ENCODE assay signal across 10 cellular contexts in genomic region chr1:1270813-1271212, GRCh38. TPM values are rescaled to one million over a fixed set of nuclear protein-coding genes. Genes with fewer than 3 reads are reported as not detected.
DNase-seq lines count a peak whose midpoint lies in the region; ATAC-seq lines count a peak whose summit lies in the region.
"Had no signal": no experiment of that assay in that cellular context is flagged by ENCODE, and none has a peak within 500 bp of the region (broad histone marks: within the 10 kb centered on the region; RNA-seq: fewer than 3 reads in every experiment).

No MANE protein-coding gene starts in this region.

- CTCF ChIA-PET in activated CD4-positive, alpha-beta memory T cell treated with anti-CD3 and anti-CD28 coated beads, Interleukin-2, amount 10 ng/mL, durations not matched to agents 7 days and 5 days (lab: Charles Lee) = interaction anchor here (1.3 to 1.4 kb wide), 2 partner anchors 19 to 149 kb away, joined by 3 to 4 read pairs; no protein-coding TSS in a partner anchor

- H3K4me1 Mint-ChIP-seq in activated T-cell treated with anti-CD3 and anti-CD28 coated beads, Interleukin-2, amount 50 U/mL, for 72 hours (ENCODE audit: low read depth) = peaks cover 46% of the 10 kb centered on the region
- H3K4me1 Mint-ChIP-seq in activated CD4-positive, alpha-beta memory T cell treated with anti-CD3 and anti-CD28 coated beads, Interleukin-2, amount 10 ng/mL, durations not matched to agents 7 days and 5 days = peaks cover 39% of the 10 kb centered on the region
- peaks cover 41 to 46% of the 10 kb centered on the region in 2 donors for H3K4me1 Mint-ChIP-seq in immature natural killer cell
- peaks cover 39% of the 10 kb centered on the region for H3K4me1 Mint-ChIP-seq in stimulated activated effector memory CD8-positive, alpha-beta T cell treated with anti-CD3 and anti-CD28 coated beads, Interleukin-12 subunit alpha, Interleukin-12 subunit beta, amount 100 ng/mL, for 72 hours

- H3K4me3 Mint-ChIP-seq in activated T-cell treated with anti-CD3 and anti-CD28 coated beads, Interleukin-2, amount 50 U/mL, for 72 hours = peak overlapping the region; percentile 68 to 88
- H3K4me3 Mint-ChIP-seq in activated CD4-positive, alpha-beta memory T cell treated with anti-CD3 and anti-CD28 coated beads, Interleukin-2, amount 10 ng/mL, durations not matched to agents 7 days and 5 days = peak overlapping the region; percentile 60
- peak overlapping the region in 4 of 5 donors; percentile 49 to 90 (median 80) for H3K4me3 Mint-ChIP-seq in immature natural killer cell
- H3K4me3 Mint-ChIP-seq in stimulated activated effector memory CD8-positive, alpha-beta T cell treated with anti-CD3 and anti-CD28 coated beads, Interleukin-12 subunit alpha, Interleukin-12 subunit beta, amount 100 ng/mL, for 72 hours = peak overlapping the region; percentile 81

- no peaks in the 10 kb centered on the region for H3K9me3 Mint-ChIP-seq in activated T-cell treated with anti-CD3 and anti-CD28 coated beads, Interleukin-2, amount 50 U/mL, for 72 hours
- no peaks in the 10 kb centered on the region for H3K9me3 Mint-ChIP-seq in activated CD4-positive, alpha-beta memory T cell treated with anti-CD3 and anti-CD28 coated beads, Interleukin-2, amount 10 ng/mL, durations not matched to agents 7 days and 5 days
- H3K9me3 Mint-ChIP-seq in immature natural killer cell = no peaks in the 10 kb centered on the region
- no peaks in the 10 kb centered on the region for H3K9me3 Mint-ChIP-seq in stimulated activated effector memory CD8-positive, alpha-beta T cell treated with anti-CD3 and anti-CD28 coated beads, Interleukin-12 subunit alpha, Interleukin-12 subunit beta, amount 100 ng/mL, for 72 hours

- no peaks in the 10 kb centered on the region for H3K27me3 Mint-ChIP-seq in activated T-cell treated with anti-CD3 and anti-CD28 coated beads, Interleukin-2, amount 50 U/mL, for 72 hours (ENCODE audit: low read depth)
- no peaks in the 10 kb centered on the region for H3K27me3 Mint-ChIP-seq in activated CD4-positive, alpha-beta memory T cell treated with anti-CD3 and anti-CD28 coated beads, Interleukin-2, amount 10 ng/mL, durations not matched to agents 7 days and 5 days
- H3K27me3 Mint-ChIP-seq in immature natural killer cell (ENCODE audit: low read depth in 3 of 3) = peaks cover 3 to 4% (median 4%) of the 10 kb centered on the region in 3 donors

- H3K36me3 Mint-ChIP-seq in activated T-cell treated with anti-CD3 and anti-CD28 coated beads, Interleukin-2, amount 50 U/mL, for 72 hours (ENCODE audit: insufficient read depth in 2 of 2) = peaks cover 1 to 15% of the 10 kb centered on the region in 2 donors
- peaks cover 44% of the 10 kb centered on the region for H3K36me3 Mint-ChIP-seq in activated CD4-positive, alpha-beta memory T cell treated with anti-CD3 and anti-CD28 coated beads, Interleukin-2, amount 10 ng/mL, durations not matched to agents 7 days and 5 days (ENCODE audit: low read depth)
- peaks cover 0 to 7% (median 0%) of the 10 kb centered on the region in 3 donors for H3K36me3 Mint-ChIP-seq in immature natural killer cell
- H3K36me3 Mint-ChIP-seq in stimulated activated effector memory CD8-positive, alpha-beta T cell treated with anti-CD3 and anti-CD28 coated beads, Interleukin-12 subunit alpha, Interleukin-12 subunit beta, amount 100 ng/mL, for 72 hours = peaks cover 66% of the 10 kb centered on the region

- POLR2A ChIA-PET in activated CD4-positive, alpha-beta memory T cell treated with anti-CD3 and anti-CD28 coated beads, Interleukin-2, amount 10 ng/mL, durations not matched to agents 7 days and 5 days (lab: Charles Lee) = interaction anchor here (1.2 to 2.0 kb wide), 2 partner anchors 40 to 104 kb away, joined by 4 to 5 read pairs; partner anchors contain the start of gene AURKAIP1

- DNase-seq in activated T-cell treated with anti-CD3 and anti-CD28 coated beads, Interleukin-2, amount 50 U/mL, for 72 hours = no peak
- DNase-seq in activated T-cell treated with anti-CD3 and anti-CD28 coated beads, Interleukin-2, amount 50 U/mL, for 48 hours = no peak
- no peak for DNase-seq in activated CD4-positive, alpha-beta memory T cell treated with anti-CD3 and anti-CD28 coated beads, Interleukin-2, amount 10 ng/mL, durations not matched to agents 7 days and 5 days
- DNase-seq in immature natural killer cell (no peak), NCI-H510A treated with DMSO at 0.1 percent for 48 hours (lab: John Stamatoyannopoulos, UW) (no peak)
- DNase-seq in stimulated activated effector memory CD8-positive, alpha-beta T cell treated with anti-CD3 and anti-CD28 coated beads, Interleukin-12 subunit alpha, Interleukin-12 subunit beta, amount 100 ng/mL, for 72 hours (ENCODE audit: low spot score in 2 of 2) = no peak
- no peak for DNase-seq in central memory CD4-positive, alpha-beta T cell
- no peak for DNase-seq in stimulated activated CD4-positive, alpha-beta T cell treated with anti-CD3 and anti-CD28 coated beads, Interleukin-2, amount 100 ng/mL, for 48 hours
- DNase-seq: anterior cingulate cortex, T-helper 9 cell had no signal

- peak overlapping the region; percentile 90 for H3K27ac Mint-ChIP-seq in activated T-cell treated with anti-CD3 and anti-CD28 coated beads, Interleukin-2, amount 50 U/mL, for 72 hours
- H3K27ac Mint-ChIP-seq in activated CD4-positive, alpha-beta memory T cell treated with anti-CD3 and anti-CD28 coated beads, Interleukin-2, amount 10 ng/mL, durations not matched to agents 7 days and 5 days = peak overlapping the region; percentile 43
- H3K27ac Mint-ChIP-seq in immature natural killer cell = peak overlapping the region; percentile 51 to 85 (median 61)
- H3K27ac Mint-ChIP-seq in stimulated activated effector memory CD8-positive, alpha-beta T cell treated with anti-CD3 and anti-CD28 coated beads, Interleukin-12 subunit alpha, Interleukin-12 subunit beta, amount 100 ng/mL, for 72 hours = peak overlapping the region; percentile 75

- no peak for ATAC-seq in activated T-cell treated with anti-CD3 and anti-CD28 coated beads, Interleukin-2, amount 50 U/mL, for 72 hours (replicated peaks in 1 of 2)
- no peak for ATAC-seq in stimulated activated effector memory CD8-positive, alpha-beta T cell treated with anti-CD3 and anti-CD28 coated beads, Interleukin-12 subunit alpha, Interleukin-12 subunit beta, amount 100 ng/mL, for 72 hours

RNA-seq across cellular contexts. Expression of gene UBE2J2, which starts 2.8 kb away (rescaled TPM):
- 10 to 100 TPM; 63.5 to 77.8 TPM for total RNA-seq in activated T-cell treated with anti-CD3 and anti-CD28 coated beads, Interleukin-2, amount 50 U/mL, for 72 hours
- 10 to 100 TPM; 62.4 to 63.5 TPM for total RNA-seq in activated CD4-positive, alpha-beta memory T cell treated with anti-CD3 and anti-CD28 coated beads, Interleukin-2, amount 10 ng/mL, durations not matched to agents 7 days and 5 days
- polyA plus RNA-seq in immature natural killer cell = 100 to 1,000 TPM in 1 of 3 donors, 10 to 100 TPM in 2; 77.8 to 105 (median 83.9) TPM

RNA-seq across cellular contexts. Expression of gene SCNN1D, which starts 9.4 kb away (rescaled TPM):
- 10 to 100 TPM in 1 of 2 donors, 1 to 10 TPM in 1; 5.6 to 13.0 TPM for total RNA-seq in activated T-cell treated with anti-CD3 and anti-CD28 coated beads, Interleukin-2, amount 50 U/mL, for 72 hours
- 1 to 10 TPM; 3.9 to 4.4 TPM for total RNA-seq in activated CD4-positive, alpha-beta memory T cell treated with anti-CD3 and anti-CD28 coated beads, Interleukin-2, amount 10 ng/mL, durations not matched to agents 7 days and 5 days
- polyA plus RNA-seq in immature natural killer cell = not detected

RNA-seq across cellular contexts. Expression of gene C1QTNF12, which starts 24.3 kb away (rescaled TPM):
- 10 to 100 TPM in 1 of 2 donors, 1 to 10 TPM in 1; 8.1 to 14.2 TPM for total RNA-seq in activated T-cell treated with anti-CD3 and anti-CD28 coated beads, Interleukin-2, amount 50 U/mL, for 72 hours
- total RNA-seq in activated CD4-positive, alpha-beta memory T cell treated with anti-CD3 and anti-CD28 coated beads, Interleukin-2, amount 10 ng/mL, durations not matched to agents 7 days and 5 days = 1 to 10 TPM; 2.0 to 4.2 TPM
- polyA plus RNA-seq in immature natural killer cell = not detected

RNA-seq across cellular contexts. Expression of gene ACAP3, which starts 36.9 kb away (rescaled TPM):
- 10 to 100 TPM; 28.6 to 37.9 TPM for total RNA-seq in activated T-cell treated with anti-CD3 and anti-CD28 coated beads, Interleukin-2, amount 50 U/mL, for 72 hours
- 10 to 100 TPM; 64.4 to 72.3 TPM for total RNA-seq in activated CD4-positive, alpha-beta memory T cell treated with anti-CD3 and anti-CD28 coated beads, Interleukin-2, amount 10 ng/mL, durations not matched to agents 7 days and 5 days
- 1 to 10 TPM; 1.4 to 7.0 (median 4.6) TPM for polyA plus RNA-seq in immature natural killer cell

RNA-seq across cellular contexts. Expression of gene PUSL1, which starts 37.6 kb away (rescaled TPM):
- 10 to 100 TPM; 11.0 to 11.9 TPM for total RNA-seq in activated T-cell treated with anti-CD3 and anti-CD28 coated beads, Interleukin-2, amount 50 U/mL, for 72 hours
- 10 to 100 TPM; 17.9 to 20.0 TPM for total RNA-seq in activated CD4-positive, alpha-beta memory T cell treated with anti-CD3 and anti-CD28 coated beads, Interleukin-2, amount 10 ng/mL, durations not matched to agents 7 days and 5 days
- 10 to 100 TPM; 17.3 to 25.4 (median 18.9) TPM for polyA plus RNA-seq in immature natural killer cell
